In the genomic region with DNA sequence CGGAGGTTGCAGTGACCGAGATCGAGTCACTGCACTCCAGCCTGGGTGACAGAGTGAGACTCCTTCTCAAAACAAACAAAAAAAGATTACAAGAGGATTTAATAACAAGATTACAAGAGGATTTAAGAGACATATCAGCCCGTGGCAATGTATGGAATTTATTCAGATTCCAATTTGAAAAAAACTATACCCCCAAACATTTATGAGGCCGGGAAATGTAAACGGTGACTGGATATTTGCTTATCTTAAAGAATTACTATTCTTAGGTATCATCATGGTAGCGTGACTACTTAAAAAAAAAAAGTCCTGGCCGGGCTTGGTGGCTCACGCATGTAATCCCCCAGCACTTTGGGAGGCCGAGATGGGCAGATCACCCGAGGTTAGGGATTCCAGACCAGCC, we compare ENCODE assay signal across 21 cellular contexts. TPM values are rescaled to one million over a fixed set of nuclear protein-coding genes. Genes with fewer than 3 reads are reported as not detected.
A peak's percentile ranks its signal among the peaks of the same experiment; 100 is the strongest.
DNase-seq lines count a peak whose midpoint lies in the region; ATAC-seq and TF ChIP-seq lines count a peak whose summit lies in the region.
"Had no signal": no experiment of that assay in that cellular context is flagged by ENCODE, and none has a peak within 500 bp of the region (broad histone marks: within the 10 kb centered on the region; RNA-seq: fewer than 3 reads in every experiment).

No MANE protein-coding gene starts in this region.

- H3K4me1 ChIP-seq in HEK293 (ENCODE audit: control insufficient read depth, insufficient read depth, low read length): no peaks in the 10 kb centered on the region
- peaks cover 7% of the 10 kb centered on the region; the same call in 1 of the 2 replicates for H3K4me1 ChIP-seq in IMR-90 (ENCODE audit: control insufficient read depth, insufficient read depth, low read length)
- 0 out of 2 replicates have a peak, but pooled peaks cover 3% of the 10 kb centered on the region for H3K4me1 ChIP-seq in PC-3 (ENCODE audit: insufficient read depth, low read length)
- H3K4me1 ChIP-seq: BE2C had no signal

- H3K4me3 Mint-ChIP-seq in chondrocyte (ENCODE audit: unreplicated experiment) (no peak overlapping the region), MCF 10A (ENCODE audit: unreplicated experiment) (no peak overlapping the region)
- H3K4me3 Mint-ChIP-seq: CD4-positive, CD25-positive, alpha-beta regulatory T cell; CD8-positive, alpha-beta memory T cell; GM23338 had no signal

- CTCF ChIA-PET in HEK293 (lab: Yijun Ruan, JAX): interaction anchor here (1.3 to 10.6 kb wide), 3 partner anchors 21 to 61 kb away, joined by 3 to 414 read pairs (median 359); no protein-coding TSS in a partner anchor
- CTCF ChIA-PET in IMR-90 (lab: Yijun Ruan, JAX): interaction anchor here (9.3 kb wide), 1 partner anchor 62 kb away, joined by 156 read pairs; no protein-coding TSS in a partner anchor
- CTCF ChIA-PET in PC-3 (lab: Charles Lee): interaction anchor here (0.6 to 1.5 kb wide), 2 partner anchors 62 to 163 kb away, joined by 3 read pairs; no protein-coding TSS in a partner anchor
- CTCF ChIA-PET in MCF 10A (lab: Yijun Ruan, JAX): interaction anchor here (0.7 to 11.6 kb wide), 7 partner anchors 10 to 442 kb away, joined by 3 to 918 read pairs (median 133); a partner anchor contains a TSS

- no peaks in the 10 kb centered on the region for H3K27me3 Mint-ChIP-seq in chondrocyte (ENCODE audit: low read depth)
- H3K27me3 Mint-ChIP-seq in MCF 10A (ENCODE audit: insufficient read depth, unreplicated experiment): no peaks in the 10 kb centered on the region

- H2AFZ ChIP-seq in IMR-90 (replicated peaks; ENCODE audit: low read length, poor library complexity): no peak overlapping the region
- H2AFZ ChIP-seq in PC-3 (ENCODE audit: low read length): peak overlapping the region; percentile 4; the same call in 1 of the 2 replicates
- H2AFZ ChIP-seq: GM23338 had no signal

- H2BK20ac ChIP-seq in IMR-90 (ENCODE audit: low read depth, low read length): no peak overlapping the region

- H3K23ac ChIP-seq in IMR-90 (ENCODE audit: low read depth, low read length): no peak overlapping the region

- POLR2A ChIA-PET in HEK293 (lab: Yijun Ruan, JAX): interaction anchor here (0.6 kb wide), 1 partner anchor 58 kb away, joined by 3 read pairs; no protein-coding TSS in a partner anchor
- POLR2A ChIA-PET in IMR-90 (lab: Charles Lee; ENCODE audit: unreplicated experiment): no interaction called here
- POLR2A ChIA-PET in PC-3 (lab: Charles Lee; ENCODE audit: unreplicated experiment): no interaction called here
- POLR2A ChIA-PET in MCF 10A (lab: Yijun Ruan, JAX): interaction anchor here (0.7 to 8.5 kb wide), 5 partner anchors 17 to 564 kb away, joined by 3 to 203 read pairs (median 80); a partner anchor contains a TSS

- H3K27ac Mint-ChIP-seq in chondrocyte (ENCODE audit: unreplicated experiment) (no peak overlapping the region), MCF 10A (ENCODE audit: low read depth, unreplicated experiment) (no peak overlapping the region)
- H3K27ac Mint-ChIP-seq: CD4-positive, CD25-positive, alpha-beta regulatory T cell; CD8-positive, alpha-beta memory T cell had no signal

- no peak overlapping the region for H2AK9ac ChIP-seq in IMR-90 (replicated peaks; ENCODE audit: low read depth, low read length, poor library complexity)

- H4K20me1 ChIP-seq in IMR-90 (ENCODE audit: insufficient read depth, low read length): no peaks in the 10 kb centered on the region; the same call in 1 of the 2 replicates
- H4K20me1 ChIP-seq in PC-3 (ENCODE audit: low read length): no peaks in the 10 kb centered on the region

- no peak for TF ChIP-seq RAD21 in IMR-90 (IDR thresholded peaks at IDR 0.05; ENCODE audit: low read length)

- H3K36me3 Mint-ChIP-seq in chondrocyte (ENCODE audit: low read depth): no peaks in the 10 kb centered on the region
- no peaks in the 10 kb centered on the region for H3K36me3 Mint-ChIP-seq in MCF 10A (ENCODE audit: insufficient read depth, unreplicated experiment)
- H3K36me3 Mint-ChIP-seq: CD4-positive, CD25-positive, alpha-beta regulatory T cell; CD8-positive, alpha-beta memory T cell had no signal

- H3K9me1 ChIP-seq in IMR-90 (ENCODE audit: insufficient read depth, low read length): peaks cover 11% of the 10 kb centered on the region; the same call in 1 of the 2 replicates

- no peak overlapping the region for H3K18ac ChIP-seq in IMR-90 (ENCODE audit: low read depth, low read length)

- in situ Hi-C loops in IMR-90 (cut with MboI; ENCODE audit: low sequenced_read_pairs): loop anchor here (10.0 to 25.0 kb wide), 3 partner anchors 259 to 459 kb away; a partner anchor contains a TSS

- no peak overlapping the region for H2BK15ac ChIP-seq in IMR-90 (ENCODE audit: low read depth, low read length)

- no peaks in the 10 kb centered on the region for H3K79me2 ChIP-seq in PC-3 (ENCODE audit: low read length)

- ATAC-seq in IMR-90 (ENCODE audit: low read depth): peak; percentile 66
- ATAC-seq in PC-3: peak; percentile 67
- ATAC-seq in HG03159 (IDR thresholded peaks at IDR 0.05; ENCODE audit: unreplicated experiment): no peak
- no peak for ATAC-seq in left lobe of liver
- ATAC-seq: GM23338 had no signal

- H3K27me3 ChIP-seq in IMR-90 (ENCODE audit: control insufficient read depth, insufficient read depth, low read length) (no peaks in the 10 kb centered on the region), PC-3 (ENCODE audit: low read length) (no peaks in the 10 kb centered on the region)

- no peaks in the 10 kb centered on the region for H3F3A ChIP-seq in PC-3 (ENCODE audit: low read length, unreplicated experiment)

- H3K9me3 ChIP-seq in HEK293 (ENCODE audit: control insufficient read depth, insufficient read depth, low read depth, low read length) (no peaks in the 10 kb centered on the region), IMR-90 (ENCODE audit: control insufficient read depth, insufficient read depth, low read length) (no peaks in the 10 kb centered on the region), PC-3 (ENCODE audit: low read length) (no peaks in the 10 kb centered on the region)
- H3K9me3 ChIP-seq: BE2C had no signal

- H4K91ac ChIP-seq in IMR-90 (ENCODE audit: insufficient read depth, low read depth, low read length): no peak overlapping the region

- H3K4me3 ChIP-seq in HEK293 (ENCODE audit: low read depth, low read length): no peak overlapping the region
- H3K4me3 ChIP-seq in IMR-90 (ENCODE audit: insufficient read depth, low read depth, low read length): no peak overlapping the region
- no peak overlapping the region for H3K4me3 ChIP-seq in PC-3 (ENCODE audit: low read length)
- H3K4me3 ChIP-seq: GM23338 had no signal

- no peak overlapping the region for H4K5ac ChIP-seq in IMR-90 (ENCODE audit: low read depth, low read length)

- no peak overlapping the region for H2AK5ac ChIP-seq in IMR-90 (ENCODE audit: low read depth, low read length)

- H3K4me1 Mint-ChIP-seq in chondrocyte (ENCODE audit: low read depth): no peaks in the 10 kb centered on the region
- no peaks in the 10 kb centered on the region for H3K4me1 Mint-ChIP-seq in MCF 10A (ENCODE audit: insufficient read depth, unreplicated experiment)
- H3K4me1 Mint-ChIP-seq: CD8-positive, alpha-beta memory T cell had no signal

- BruUV-seq in IMR-90 (replicated peaks; lab: Mats Ljungman, UMichigan) (no TSS peak), PC-3 (replicated peaks; lab: Mats Ljungman, UMichigan) (no TSS peak), MCF 10A (replicated peaks; lab: Mats Ljungman, UMichigan) (no TSS peak)

- H3K4ac ChIP-seq in IMR-90 (ENCODE audit: low read depth, low read length): no peak overlapping the region

- TF ChIP-seq POLR2A in IMR-90 (IDR thresholded peaks at IDR 0.05; ENCODE audit: low read depth, low read length): no peak

- H3K79me1 ChIP-seq in IMR-90 (ENCODE audit: low read depth in 1 of 2, low read length in 2 of 2): no peaks in the 10 kb centered on the region; a peak in 1 of 4 replicates

- H4K8ac ChIP-seq in IMR-90 (ENCODE audit: low read depth in 2 of 2, low read length in 2 of 2): no peak overlapping the region

- H3K9me2 ChIP-seq in PC-3 (replicated peaks; ENCODE audit: low read length): no peaks in the 10 kb centered on the region

- H2BK120ac ChIP-seq in IMR-90 (ENCODE audit: low read depth, low read length): no peak overlapping the region

- 0 out of 2 replicates have a peak overlapping the region, but pooled peaks have one; percentile 9 for H3K4me2 ChIP-seq in IMR-90 (ENCODE audit: low read depth, low read length)
- H3K4me2 ChIP-seq in PC-3 (ENCODE audit: low read length): peak overlapping the region; percentile 3; the same call in 1 of the 2 replicates
- H3K4me2 ChIP-seq: GM23338, KMS-11 had no signal

- no peak overlapping the region for H3K9ac ChIP-seq in IMR-90 (ENCODE audit: low read depth, low read length)
- peak overlapping the region; percentile 24; the same call in 1 of the 2 replicates for H3K9ac ChIP-seq in PC-3 (ENCODE audit: low read length)
- H3K9ac ChIP-seq: KMS-11 had no signal

- H3K9me3 Mint-ChIP-seq in chondrocyte (ENCODE audit: low read depth): no peaks in the 10 kb centered on the region
- H3K9me3 Mint-ChIP-seq in MCF 10A (ENCODE audit: unreplicated experiment): no peaks in the 10 kb centered on the region
- H3K9me3 Mint-ChIP-seq: CD8-positive, alpha-beta memory T cell; GM23338 had no signal

- dilution Hi-C loops in IMR-90 (cut with HindIII; ENCODE audit: low sequenced_read_pairs, unreplicated experiment): no loop called here

- H3K56ac ChIP-seq in IMR-90 (ENCODE audit: extremely low read depth, insufficient read depth, low read length): no peak overlapping the region

- no CpG with 5 or more reads among the region's 11 CpGs for WGBS in IMR-90 (ENCODE audit: extremely low coverage in 2 of 2, insufficient read length in 1 of 2), 2 experiments

- H3K36me3 ChIP-seq in HEK293 (ENCODE audit: control insufficient read depth in 2 of 2, insufficient read depth in 1 of 2, low read length in 2 of 2): peaks cover 0 to 3% of the 10 kb centered on the region in 2 experiments; a peak in 2 of 3 replicates
- H3K36me3 ChIP-seq in IMR-90 (ENCODE audit: control insufficient read depth, insufficient read depth, low read length): no peaks in the 10 kb centered on the region
- H3K36me3 ChIP-seq in PC-3 (ENCODE audit: low read depth, low read length): 0 out of 2 replicates have a peak, but pooled peaks cover 4% of the 10 kb centered on the region
- H3K36me3 ChIP-seq: BE2C had no signal

- H2BK5ac ChIP-seq in IMR-90 (ENCODE audit: low read depth, low read length, poor library complexity, severe bottlenecking): peak overlapping the region; percentile 29

- peak; percentile 65 for DNase-seq in IMR-90
- peak; percentile 70 for DNase-seq in PC-3
- peak; percentile 10 for DNase-seq in chondrocyte (ENCODE audit: low spot score)
- DNase-seq in activated CD4-positive, CD25-positive, alpha-beta regulatory T cell treated with anti-CD3 and anti-CD28 coated beads, Interleukin-2, amount 50 U/mL, for 72 hours: no peak
- DNase-seq in MCF 10A (ENCODE audit: unreplicated experiment): no peak
- DNase-seq in left lobe of liver (ENCODE audit: low spot score): no peak
- DNase-seq: ACHN; BE2C; C1 segment of cervical spinal cord; CD4-positive, CD25-positive, alpha-beta regulatory T cell; CD8-positive, alpha-beta memory T cell; COR-L47; DMS 273 treated with DMSO at 0.1 percent for 48 hours; DMS53; DND-41; GDM1; HCEC 1CT had no signal

- no peak overlapping the region for H3K27ac ChIP-seq in HEK293 (ENCODE audit: extremely low read depth, low read depth, low read length)
- H3K27ac ChIP-seq in IMR-90 (ENCODE audit: insufficient read depth, low read length): peak overlapping the region; percentile 29; the same call in 1 of the 2 replicates
- H3K27ac ChIP-seq in PC-3 (ENCODE audit: low read length): peak overlapping the region; percentile 53
- H3K27ac ChIP-seq: KMS-11 had no signal

- intact Hi-C loops in IMR-90 (cut with micrococcal nuclease): loop anchor here (2.0 to 10.0 kb wide), 3 partner anchors 54 to 452 kb away; a partner anchor contains a TSS
- intact Hi-C loops in PC-3 (cut with micrococcal nuclease): no loop called here
- intact Hi-C loops in MCF 10A (cut with micrococcal nuclease): loop anchor here (10.0 kb wide), 1 partner anchor 122 kb away; a partner anchor contains a TSS

- no peak for TF ChIP-seq CTCF in HEK293 (tag by site-specific recombination; IDR thresholded peaks at IDR 0.05)
- no peak for TF ChIP-seq CTCF in IMR-90 (conservative IDR thresholded peaks at IDR 0.05; ENCODE audit: low read depth, low read length)
- TF ChIP-seq CTCF in PC-3 (conservative IDR thresholded peaks at IDR 0.05; ENCODE audit: low read depth, low read length): no peak
- no peak for TF ChIP-seq CTCF in chondrocyte (IDR thresholded peaks at IDR 0.05)
- TF ChIP-seq CTCF in MCF 10A (IDR thresholded peaks at IDR 0.05; ENCODE audit: unreplicated experiment): no peak

- H3K14ac ChIP-seq in IMR-90 (replicated peaks; ENCODE audit: low read depth, low read length): no peak overlapping the region

RNA-seq across cellular contexts. Expression of a gene that starts 21.2 kb away (rescaled TPM):
- total RNA-seq in IMR-90 (2012; rRNA removed) (11.3 and 15.6 TPM in 2 replicates), PC-3 (2014; rRNA removed) (16.3 and 16.4 TPM in 2 replicates), chondrocyte (33.0 to 37.2 TPM (median 35.6 TPM) in 3 replicates), MCF 10A (2022) (101 and 109 TPM in 2 replicates), left lobe of liver (29.9 TPM)
- polyA plus RNA-seq in IMR-90 (2012; rRNA removed): 3.3 and 4.6 TPM in 2 replicates
- polyA plus RNA-seq in IMR-90 (2012; cell fraction: cytosol; rRNA removed): 0.54 and 0.71 TPM in 2 replicates
- polyA plus RNA-seq in IMR-90 (2012; cell fraction: nucleus; rRNA removed; ENCODE audit: low replicate concordance): 1.1 and 8.4 TPM in 2 replicates

RNA-seq across cellular contexts. Expression of a gene that starts 27.3 kb away (rescaled TPM):
- total RNA-seq in IMR-90 (2012; rRNA removed) (1.1 and 1.4 TPM in 2 replicates), PC-3 (2014; rRNA removed) (33.2 and 37.6 TPM in 2 replicates), chondrocyte (1.6 to 2.9 TPM (median 2.9 TPM) in 3 replicates), MCF 10A (2022) (3.1 and 5.3 TPM in 2 replicates), left lobe of liver (21.2 TPM)
- polyA plus RNA-seq in IMR-90 (2012; rRNA removed): 2.5 and 3.0 TPM in 2 replicates
- 1.1 and 2.4 TPM in 2 replicates for polyA plus RNA-seq in IMR-90 (2012; cell fraction: cytosol; rRNA removed)
- 2.9 and 5.4 TPM in 2 replicates for polyA plus RNA-seq in IMR-90 (2012; cell fraction: nucleus; rRNA removed; ENCODE audit: low replicate concordance)
- polyA plus RNA-seq: CD4-positive, CD25-positive, alpha-beta regulatory T cell; CD8-positive, alpha-beta memory T cell had no signal

Comparison
In these comparisons a context has a peak if more than half of its experiments do, and no peak if none do; other contexts are left out.
1. ATAC-seq: peak in IMR-90 (single experiment) and PC-3 (single experiment); none in HG03159 (single experiment) and left lobe of liver (single experiment).
2. DNase-seq: peak in IMR-90 (single experiment), PC-3 (single experiment) and chondrocyte (single experiment); none in activated CD4-positive, CD25-positive, alpha-beta regulatory T cell treated with anti-CD3 and anti-CD28 coated beads, Interleukin-2, amount 50 U/mL, for 72 hours (single experiment), MCF 10A (single experiment) and left lobe of liver (single experiment).
3. POLR2A ChIA-PET loops: an anchor here in HEK293 (0.6 kb wide) and MCF 10A (0.7 to 8.5 kb wide); none called in IMR-90 and PC-3.